10 cellular contexts compared by ENCODE assay signal in the genomic region with DNA sequence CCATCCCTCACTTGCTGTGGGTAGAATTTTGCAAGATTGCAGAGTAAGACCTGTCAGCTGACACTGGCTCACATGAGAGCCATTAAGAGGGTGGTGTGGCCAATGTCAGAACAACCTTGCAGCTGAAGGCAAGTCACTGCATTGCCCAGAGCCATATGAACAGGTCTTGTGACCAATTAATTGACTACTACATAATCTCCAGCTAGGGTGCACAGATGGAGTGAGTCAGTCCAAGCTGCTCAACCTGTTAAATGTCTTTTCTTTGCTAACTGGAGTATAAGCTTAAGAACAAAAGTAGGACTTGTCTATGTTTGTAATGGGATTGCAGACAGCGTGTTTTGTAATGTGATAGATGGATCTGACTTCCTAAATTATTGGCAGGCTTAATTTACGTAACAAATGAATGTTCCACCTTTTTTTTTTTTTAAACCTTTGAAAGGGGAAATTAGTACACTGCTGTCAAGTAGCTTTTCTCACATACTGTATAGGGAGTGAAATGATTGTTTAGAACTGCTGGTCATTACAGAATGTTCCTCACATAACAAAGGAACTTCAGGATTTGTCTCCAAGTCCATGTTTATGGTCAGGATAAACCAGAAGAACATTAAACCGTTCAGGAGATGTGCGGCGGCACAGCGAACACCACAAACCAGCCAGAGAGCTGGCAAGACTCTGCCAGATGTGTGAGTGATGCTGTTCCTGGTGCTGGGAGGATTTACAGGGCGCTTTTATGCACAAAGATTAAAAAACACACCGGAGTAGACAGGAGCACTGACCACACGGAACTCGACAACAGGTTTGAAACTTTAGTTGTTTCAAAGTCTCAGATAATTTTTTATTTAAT. TPM values are rescaled to one million over a fixed set of nuclear protein-coding genes. Genes with fewer than 3 reads are reported as not detected.
DNase-seq lines count a peak whose midpoint lies in the region; ATAC-seq and TF ChIP-seq lines count a peak whose summit lies in the region.
"Had no signal": no experiment of that assay in that cellular context is flagged by ENCODE, and none has a peak within 500 bp of the region (broad histone marks: within the 10 kb centered on the region; RNA-seq: fewer than 3 reads in every experiment).

No MANE protein-coding gene starts in this region.

- no peaks in the 10 kb centered on the region for H3K27me3 ChIP-seq in esophagus (ENCODE audit: control insufficient read depth in 1 of 2, insufficient read depth in 2 of 2, low read length in 2 of 2)

- H3K4me1 Mint-ChIP-seq in neural crest cell: peaks cover 19% of the 10 kb centered on the region

- 45 to 63% methylated on average over 10 of the region's 10 CpGs for WGBS in esophagus, 2 donors

- H3K27ac ChIP-seq in esophagus (ENCODE audit: low read depth in 2 of 2, low read length in 1 of 2): peak overlapping the region; percentile 39 to 67

- no peaks in the 10 kb centered on the region for H3K36me3 ChIP-seq in esophagus (ENCODE audit: control insufficient read depth in 2 of 2, insufficient read depth in 2 of 2, low read length in 1 of 2)

- no peaks in the 10 kb centered on the region for H3K9me3 ChIP-seq in esophagus (ENCODE audit: control insufficient read depth in 2 of 2, insufficient read depth in 1 of 2, low read depth in 1 of 2, low read length in 1 of 2)

- no peaks in the 10 kb centered on the region for H3K36me3 Mint-ChIP-seq in neural crest cell (ENCODE audit: low read depth)

- no peak overlapping the region for H3K4me3 Mint-ChIP-seq in neural crest cell
- H3K4me3 Mint-ChIP-seq: activated CD4-positive, alpha-beta T cell treated with anti-CD3 and anti-CD28 coated beads for 36 hours had no signal

- no peak for TF ChIP-seq CTCF in neural crest cell (conservative IDR thresholded peaks at IDR 0.05)

- H3K4me1 ChIP-seq in esophagus (ENCODE audit: control insufficient read depth in 2 of 2, insufficient read depth in 2 of 2, low read length in 1 of 2): peaks cover 2 to 7% of the 10 kb centered on the region in 2 donors

- H3K27me3 Mint-ChIP-seq in neural crest cell (ENCODE audit: low read depth): no peaks in the 10 kb centered on the region
- H3K27me3 Mint-ChIP-seq: activated CD4-positive, alpha-beta T cell treated with anti-CD3 and anti-CD28 coated beads for 36 hours had no signal

- H3K9me3 Mint-ChIP-seq in neural crest cell: no peaks in the 10 kb centered on the region

- ATAC-seq in GM18511 (IDR thresholded peaks at IDR 0.05; ENCODE audit: unreplicated experiment): no peak
- no peak for ATAC-seq in HG03108 (IDR thresholded peaks at IDR 0.05; ENCODE audit: unreplicated experiment)
- ATAC-seq: activated CD4-positive, alpha-beta T cell treated with anti-CD3 and anti-CD28 coated beads for 36 hours had no signal

- H3K4me3 ChIP-seq in esophagus (ENCODE audit: low read depth in 1 of 2, low read length in 2 of 2): peak overlapping the region in 1 of 2 donors; percentile 16

- peak overlapping the region; percentile 54 for H3K27ac Mint-ChIP-seq in neural crest cell (ENCODE audit: unreplicated experiment)
- H3K27ac Mint-ChIP-seq: activated CD4-positive, alpha-beta T cell treated with anti-CD3 and anti-CD28 coated beads for 36 hours had no signal

- DNase-seq in ELR (ENCODE audit: low read depth): peak; percentile 30
- DNase-seq in NCI-H524 treated with DMSO at 0.1 percent for 48 hours (lab: John Stamatoyannopoulos, UW): peak; percentile 84
- DNase-seq in neural crest cell (ENCODE audit: low read depth, low spot score): no peak
- DNase-seq in midbrain (lab: John Stamatoyannopoulos, UW): no peak
- no peak for DNase-seq in NCI-H128 (lab: John Stamatoyannopoulos, UW; ENCODE audit: unreplicated experiment)
- DNase-seq: activated CD4-positive, alpha-beta T cell treated with anti-CD3 and anti-CD28 coated beads for 36 hours; NCI-H1436 had no signal

RNA-seq across cellular contexts. Expression of a gene that starts 37.0 kb away (rescaled TPM):
- polyA plus RNA-seq in esophagus: 1 to 10 TPM; 2.0 to 2.9 TPM
- 30.5 and 31.1 TPM in 2 replicates for total RNA-seq in neural crest cell

Comparison
In these comparisons a context has a peak if more than half of its experiments do, and no peak if none do; other contexts are left out.
1. DNase-seq: peak in ELR (single experiment) and NCI-H524 treated with DMSO at 0.1 percent for 48 hours (single experiment); none in neural crest cell (single experiment), midbrain (single experiment) and NCI-H128 (single experiment).